Comparison of ENCODE assay signal across 29 cellular contexts in the genomic region with DNA sequence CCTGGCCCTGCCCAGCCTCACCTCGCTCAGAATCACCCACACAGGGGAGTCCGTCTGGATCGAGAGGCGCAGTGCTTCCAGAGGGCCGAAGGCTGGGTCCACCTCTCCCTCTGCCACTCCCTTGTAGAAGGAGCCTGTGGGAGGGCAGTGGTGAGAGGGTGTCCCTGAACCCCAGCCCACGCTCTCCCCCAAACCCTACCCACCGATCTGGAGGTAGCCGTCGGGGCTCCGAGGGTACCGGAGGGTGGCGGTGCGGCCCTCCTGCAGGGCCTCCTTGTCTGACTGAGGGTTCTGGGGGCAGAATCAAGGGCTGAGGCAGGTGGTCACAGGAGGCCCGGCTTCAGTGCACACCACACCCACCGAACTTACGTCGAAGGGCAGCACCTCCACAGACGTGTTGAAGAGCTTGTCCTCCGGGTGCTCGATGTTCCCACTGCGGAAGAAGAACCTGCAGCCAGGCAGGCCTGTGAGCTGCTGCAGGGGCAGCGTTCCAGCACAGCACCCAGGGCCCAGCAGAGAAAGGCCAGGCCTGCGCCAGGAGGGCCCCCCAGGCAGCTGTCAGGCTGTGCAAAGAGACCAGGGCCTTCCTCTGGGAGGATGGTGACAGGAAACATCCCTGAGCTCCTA. TPM values are rescaled to one million over a fixed set of nuclear protein-coding genes. Genes with fewer than 3 reads are reported as not detected.
DNase-seq lines count a peak whose midpoint lies in the region; ATAC-seq and TF ChIP-seq lines count a peak whose summit lies in the region.
"Had no signal": no experiment of that assay in that cellular context is flagged by ENCODE, and none has a peak within 500 bp of the region (broad histone marks: within the 10 kb centered on the region; RNA-seq: fewer than 3 reads in every experiment).

No MANE protein-coding gene starts in this region.

- H3K18ac ChIP-seq in neuronal stem cell (ENCODE audit: low read length): no peak overlapping the region

- peaks cover 26 to 59% of the 10 kb centered on the region in 2 donors for H3K36me3 ChIP-seq in neuronal stem cell (replicated peaks in 1 of 2; ENCODE audit: control insufficient read depth in 2 of 2, insufficient read depth in 2 of 2, low read length in 2 of 2)

- H4K8ac ChIP-seq in neuronal stem cell (ENCODE audit: low read depth, low read length): no peak overlapping the region

- H3K9me3 ChIP-seq in neuronal stem cell (replicated peaks in 1 of 2; ENCODE audit: control insufficient read depth in 2 of 2, insufficient read depth in 1 of 2, low read depth in 1 of 2, low read length in 2 of 2): peaks cover 0 to 4% of the 10 kb centered on the region in 2 donors
- H3K9me3 ChIP-seq: HAP-1, MG63 had no signal

- H3K4me3 ChIP-seq in neuronal stem cell (ENCODE audit: low read length in 2 of 2): no peak overlapping the region
- H3K4me3 ChIP-seq: GM23248, HAP-1, MG63 had no signal

- POLR2A ChIA-PET in RWPE1 (lab: Yijun Ruan, JAX; ENCODE audit: low non-redundant PET): no interaction called here

- H3K9me3 Mint-ChIP-seq in central memory CD8-positive, alpha-beta T cell: no peaks in the 10 kb centered on the region
- no peaks in the 10 kb centered on the region for H3K9me3 Mint-ChIP-seq in activated CD4-positive, alpha-beta T cell treated with anti-CD3 and anti-CD28 coated beads, Interleukin-2, amount 10 ng/mL, durations not matched to agents 24 days and 14 days
- H3K9me3 Mint-ChIP-seq: CD4-positive, alpha-beta memory T cell; T-cell had no signal

- H3K4me3 Mint-ChIP-seq in central memory CD8-positive, alpha-beta T cell: no peak overlapping the region
- no peak overlapping the region for H3K4me3 Mint-ChIP-seq in activated CD4-positive, alpha-beta T cell treated with anti-CD3 and anti-CD28 coated beads, Interleukin-2, amount 10 ng/mL, durations not matched to agents 24 days and 14 days
- H3K4me3 Mint-ChIP-seq: T-cell had no signal

- WGBS in neuronal stem cell (ENCODE audit: extremely low coverage in 2 of 2, insufficient read length in 2 of 2, insufficient replicate concordance in 1 of 2), 2 donors: no CpG with 5 or more reads among the region's 23 CpGs

- no peaks in the 10 kb centered on the region for H3K27me3 Mint-ChIP-seq in central memory CD8-positive, alpha-beta T cell
- no peaks in the 10 kb centered on the region for H3K27me3 Mint-ChIP-seq in activated CD4-positive, alpha-beta T cell treated with anti-CD3 and anti-CD28 coated beads, Interleukin-2, amount 10 ng/mL, durations not matched to agents 24 days and 14 days
- H3K27me3 Mint-ChIP-seq: CD4-positive, alpha-beta memory T cell; T-cell had no signal

- H2BK5ac ChIP-seq in neuronal stem cell (ENCODE audit: low read length): peak overlapping the region; percentile 39

- H3K4me1 ChIP-seq in neuronal stem cell (ENCODE audit: control insufficient read depth in 2 of 2, insufficient read depth in 1 of 2, low read depth in 1 of 2, low read length in 2 of 2): peaks cover 6 to 17% of the 10 kb centered on the region in 2 donors

- peak overlapping the region; percentile 86 for H3K27ac ChIP-seq in RWPE1
- H3K27ac ChIP-seq in neuronal stem cell (replicated peaks; ENCODE audit: low read length): no peak overlapping the region
- H3K27ac ChIP-seq: GM23248 had no signal

- H2AK5ac ChIP-seq in neuronal stem cell (ENCODE audit: low read depth, low read length): no peak overlapping the region

- intact Hi-C loops in activated CD4-positive, alpha-beta T cell treated with anti-CD3 and anti-CD28 coated beads, Interleukin-2, amount 10 ng/mL, durations not matched to agents 24 days and 14 days (cut with micrococcal nuclease): loop anchor here (5.0 kb wide), 1 partner anchor 121 kb away; no protein-coding TSS in a partner anchor

- H2BK15ac ChIP-seq in neuronal stem cell (ENCODE audit: low read length): no peak overlapping the region

- H2AFZ ChIP-seq in neuronal stem cell (ENCODE audit: low read length): no peak overlapping the region
- H2AFZ ChIP-seq: GM23248 had no signal

- H3K27me3 ChIP-seq in neuronal stem cell (ENCODE audit: control insufficient read depth in 3 of 3, insufficient read depth in 3 of 3, low read depth in 1 of 3, low read length in 3 of 3): peaks cover 0 to 8% (median 0%) of the 10 kb centered on the region in 3 experiments
- H3K27me3 ChIP-seq: MG63 had no signal

- no peak overlapping the region for H3K23ac ChIP-seq in neuronal stem cell (ENCODE audit: low read depth, low read length, poor library complexity)

- H3K4ac ChIP-seq in neuronal stem cell (ENCODE audit: low read length): no peak overlapping the region

- no peak overlapping the region for H3K14ac ChIP-seq in neuronal stem cell (ENCODE audit: low read length)

- no peak overlapping the region for H4K91ac ChIP-seq in neuronal stem cell (ENCODE audit: low read depth, low read length, poor library complexity)

- no peak overlapping the region for H2BK120ac ChIP-seq in neuronal stem cell (ENCODE audit: low read depth, low read length)

- no peak overlapping the region for H3K9ac ChIP-seq in neuronal stem cell (ENCODE audit: low read depth, low read length, poor library complexity)
- H3K9ac ChIP-seq: GM23248 had no signal

- no peak for TF ChIP-seq CTCF in RWPE1 (conservative IDR thresholded peaks at IDR 0.05; ENCODE audit: low read depth)

- H3K4me2 ChIP-seq in neuronal stem cell (ENCODE audit: insufficient read depth, low read length, poor library complexity, severe bottlenecking): no peak overlapping the region

- H3K79me1 ChIP-seq in neuronal stem cell (ENCODE audit: low read depth, low read length): peaks cover 6% of the 10 kb centered on the region

- H3K27ac Mint-ChIP-seq in central memory CD8-positive, alpha-beta T cell (ENCODE audit: low read depth): peak overlapping the region; percentile 53
- H3K27ac Mint-ChIP-seq in activated CD4-positive, alpha-beta T cell treated with anti-CD3 and anti-CD28 coated beads, Interleukin-2, amount 10 ng/mL, durations not matched to agents 24 days and 14 days: no peak overlapping the region

- no peak for DNase-seq in RWPE1 (ENCODE audit: low spot score)
- DNase-seq in central memory CD8-positive, alpha-beta T cell (ENCODE audit: low spot score in 2 of 2): no peak
- no peak for DNase-seq in neuronal stem cell (ENCODE audit: low spot score)
- DNase-seq in NCI-H446 (lab: John Stamatoyannopoulos, UW): no peak
- no peak for DNase-seq in activated CD4-positive, alpha-beta T cell treated with anti-CD3 and anti-CD28 coated beads, Interleukin-2, amount 10 ng/mL, durations not matched to agents 24 days and 14 days
- DNase-seq in T-helper 2 cell: no peak
- DNase-seq: C1 segment of cervical spinal cord; CD4-positive, alpha-beta memory T cell; COR-L47; DMS53; GM23248; KBM-7; MG63; NCI-H1105 treated with DMSO at 0.1 percent for 48 hours; NCI-H146; NCI-H1930; NCI-H446 treated with DMSO at 0.1 percent for 48 hours; NCI-H526; NCI-H82; NK-92 treated with Interleukin-12 subunit alpha and Interleukin-12 subunit beta, amount 100 ng/mL, for 24 hours; PC-3; SHP77; T-cell had no signal

- peaks cover 30% of the 10 kb centered on the region for H3K36me3 Mint-ChIP-seq in central memory CD8-positive, alpha-beta T cell (ENCODE audit: insufficient read depth)
- H3K36me3 Mint-ChIP-seq in activated CD4-positive, alpha-beta T cell treated with anti-CD3 and anti-CD28 coated beads, Interleukin-2, amount 10 ng/mL, durations not matched to agents 24 days and 14 days (ENCODE audit: low read depth): peaks cover 28% of the 10 kb centered on the region

- no peak overlapping the region for H2BK12ac ChIP-seq in neuronal stem cell (ENCODE audit: low read length)

- H3K4me1 Mint-ChIP-seq in central memory CD8-positive, alpha-beta T cell: peaks cover 31% of the 10 kb centered on the region
- peaks cover 25% of the 10 kb centered on the region for H3K4me1 Mint-ChIP-seq in activated CD4-positive, alpha-beta T cell treated with anti-CD3 and anti-CD28 coated beads, Interleukin-2, amount 10 ng/mL, durations not matched to agents 24 days and 14 days

- CTCF ChIA-PET in RWPE1 (lab: Yijun Ruan, JAX): interaction anchor here (0.7 to 7.0 kb wide), 3 partner anchors 35 to 56 kb away, joined by 3 to 39 read pairs (median 3); no protein-coding TSS in a partner anchor

- no peak for ATAC-seq in central memory CD8-positive, alpha-beta T cell (replicated peaks; ENCODE audit: extremely low read depth, poor library complexity, severe bottlenecking)
- no peak for ATAC-seq in GM18868 (IDR thresholded peaks at IDR 0.05; ENCODE audit: unreplicated experiment)
- ATAC-seq: PC-3, T-cell had no signal

RNA-seq across cellular contexts. Expression of a gene that starts 4.5 kb away (rescaled TPM):
- 1.1 TPM for polyA plus RNA-seq in neuronal stem cell (2013, experiment 1 of 2)
- polyA plus RNA-seq in neuronal stem cell (2013, experiment 2 of 2): 1.1 TPM
- total RNA-seq in activated CD4-positive, alpha-beta T cell treated with anti-CD3 and anti-CD28 coated beads, Interleukin-2, amount 10 ng/mL, durations not matched to agents 24 days and 14 days: 0.88 and 1.6 TPM in 2 replicates
- total RNA-seq: Daoy, HT-29, LHCN-M2, SK-MEL-5 had no signal

RNA-seq across cellular contexts. Expression of a gene that starts 8.4 kb away (rescaled TPM):
- 61.3 TPM for polyA plus RNA-seq in neuronal stem cell (2013, experiment 1 of 2)
- 59.4 TPM for polyA plus RNA-seq in neuronal stem cell (2013, experiment 2 of 2)
- 126 and 134 TPM in 2 replicates for total RNA-seq in activated CD4-positive, alpha-beta T cell treated with anti-CD3 and anti-CD28 coated beads, Interleukin-2, amount 10 ng/mL, durations not matched to agents 24 days and 14 days

RNA-seq across cellular contexts. Expression of a gene that starts 22.4 kb away (rescaled TPM):
- 52.6 TPM for polyA plus RNA-seq in neuronal stem cell (2013, experiment 1 of 2)
- 53.4 TPM for polyA plus RNA-seq in neuronal stem cell (2013, experiment 2 of 2)
- total RNA-seq in activated CD4-positive, alpha-beta T cell treated with anti-CD3 and anti-CD28 coated beads, Interleukin-2, amount 10 ng/mL, durations not matched to agents 24 days and 14 days: 177 and 183 TPM in 2 replicates
